ENCODE assay signal across 15 cellular contexts in genomic region chr6:101761124-101761601, GRCh38.
DNase-seq lines count a peak whose midpoint lies in the region; ATAC-seq, FAIRE-seq and TF ChIP-seq lines count a peak whose summit lies in the region.
"Had no signal": no experiment of that assay in that cellular context is flagged by ENCODE, and none has a peak within 500 bp of the region (broad histone marks: within the 10 kb centered on the region; RNA-seq: fewer than 3 reads in every experiment).

No MANE protein-coding gene starts in this region.

- no peak overlapping the region for H2AFZ ChIP-seq in keratinocyte (ENCODE audit: control insufficient read depth, low read length)

- H3K4me2 ChIP-seq in keratinocyte (ENCODE audit: control insufficient read depth, extremely low read depth, insufficient read depth, low read depth, low read length), result peak overlapping the region; percentile 38

- H3K27me3 Mint-ChIP-seq in activated T-helper 17 cell treated with anti-CD3 and anti-CD28 coated beads, Interleukin-2, amount 50 U/mL, for 72 hours, result no peaks in the 10 kb centered on the region
- no peaks in the 10 kb centered on the region for H3K27me3 Mint-ChIP-seq in activated T-helper 2 cell treated with anti-CD3 and anti-CD28 coated beads, Interferon-gamma antibody, Interleukin-2, Interleukin-4, amounts not matched to agents 10 μg/mL and 5 μg/mL and 100 μg/mL, durations not matched to agents 14 hours and 24 hours and 36 hours (ENCODE audit: low read depth)
- H3K27me3 Mint-ChIP-seq: activated B cell treated with CpG ODN at 0.5 μM for 24 hours; CD4-positive, CD25-positive, alpha-beta regulatory T cell; stimulated activated naive B cell treated with anti-CD40 and anti-IgM and Interleukin-4, amounts not matched to agents 10 μg/mL and 1 μg/mL and 100 μg/mL, for 72 hours had no signal

- peaks cover 12% of the 10 kb centered on the region for H3K4me1 ChIP-seq in keratinocyte (ENCODE audit: control insufficient read depth, extremely low read depth, insufficient read depth, low read length)

- dilution Hi-C loops in keratinocyte (cut with MboI; ENCODE audit: extremely low pct_ligation_motif_present, low sequenced_read_pairs), result no loop called here

- no peak overlapping the region for H3K27ac ChIP-seq in keratinocyte (ENCODE audit: control insufficient read depth, insufficient read depth, low read length)

- ATAC-seq in activated T-helper 17 cell treated with anti-CD3 and anti-CD28 coated beads, Interleukin-2, amount 50 U/mL, for 72 hours (replicated peaks), result peak; percentile 16
- ATAC-seq in HG02840 (IDR thresholded peaks at IDR 0.05; ENCODE audit: low FRiP score, unreplicated experiment), result no peak
- ATAC-seq: Panc1; stimulated activated naive B cell treated with anti-CD40 and anti-IgM and Interleukin-4, amounts not matched to agents 10 μg/mL and 1 μg/mL and 100 μg/mL, for 72 hours had no signal

- DNase-seq in AG09309 (ENCODE audit: low read depth), result peak; percentile 85
- DNase-seq in HuH-7.5 (ENCODE audit: low spot score), result peak; percentile 6
- DNase-seq in keratinocyte (ENCODE audit: low read depth, low spot score), result no peak
- DNase-seq in effector CD4-positive, alpha-beta T cell, result no peak
- no peak for DNase-seq in activated T-helper 2 cell treated with anti-CD3 and anti-CD28 coated beads, Interferon-gamma antibody, Interleukin-2, Interleukin-4, amounts not matched to agents 10 μg/mL and 5 μg/mL and 100 μg/mL, durations not matched to agents 14 hours and 24 hours and 36 hours (ENCODE audit: low spot score)
- no peak for DNase-seq in activated naive CD4-positive, alpha-beta T cell treated with anti-CD3 and anti-CD28 coated beads, Interleukin-2, amount 50 U/mL, for 16 hours
- DNase-seq: activated B cell treated with CpG ODN at 0.5 μM for 24 hours; CD4-positive, CD25-positive, alpha-beta regulatory T cell; dermis blood vessel endothelial cell; NCI-H187 treated with DMSO at 0.1 percent for 48 hours; stimulated activated naive B cell treated with anti-CD40 and anti-IgM and Interleukin-4, amounts not matched to agents 10 μg/mL and 1 μg/mL and 100 μg/mL, for 72 hours had no signal

- no peaks in the 10 kb centered on the region for H3K36me3 ChIP-seq in keratinocyte (ENCODE audit: control insufficient read depth in 2 of 2, extremely low read depth in 1 of 2, insufficient read depth in 2 of 2, low read length in 2 of 2)

- no peaks in the 10 kb centered on the region for H3K36me3 Mint-ChIP-seq in activated T-helper 17 cell treated with anti-CD3 and anti-CD28 coated beads, Interleukin-2, amount 50 U/mL, for 72 hours (ENCODE audit: low read depth)
- no peaks in the 10 kb centered on the region for H3K36me3 Mint-ChIP-seq in activated T-helper 2 cell treated with anti-CD3 and anti-CD28 coated beads, Interferon-gamma antibody, Interleukin-2, Interleukin-4, amounts not matched to agents 10 μg/mL and 5 μg/mL and 100 μg/mL, durations not matched to agents 14 hours and 24 hours and 36 hours (ENCODE audit: low read depth)
- H3K36me3 Mint-ChIP-seq: CD4-positive, CD25-positive, alpha-beta regulatory T cell; stimulated activated naive B cell treated with anti-CD40 and anti-IgM and Interleukin-4, amounts not matched to agents 10 μg/mL and 1 μg/mL and 100 μg/mL, for 72 hours had no signal

- no peak overlapping the region for H3K27ac Mint-ChIP-seq in activated T-helper 17 cell treated with anti-CD3 and anti-CD28 coated beads, Interleukin-2, amount 50 U/mL, for 72 hours
- no peak overlapping the region for H3K27ac Mint-ChIP-seq in activated T-helper 2 cell treated with anti-CD3 and anti-CD28 coated beads, Interferon-gamma antibody, Interleukin-2, Interleukin-4, amounts not matched to agents 10 μg/mL and 5 μg/mL and 100 μg/mL, durations not matched to agents 14 hours and 24 hours and 36 hours
- H3K27ac Mint-ChIP-seq: activated B cell treated with CpG ODN at 0.5 μM for 24 hours; CD4-positive, CD25-positive, alpha-beta regulatory T cell; stimulated activated naive B cell treated with anti-CD40 and anti-IgM and Interleukin-4, amounts not matched to agents 10 μg/mL and 1 μg/mL and 100 μg/mL, for 72 hours had no signal

- H3K9me3 Mint-ChIP-seq in activated T-helper 17 cell treated with anti-CD3 and anti-CD28 coated beads, Interleukin-2, amount 50 U/mL, for 72 hours, result peaks cover 4% of the 10 kb centered on the region
- no peaks in the 10 kb centered on the region for H3K9me3 Mint-ChIP-seq in activated T-helper 2 cell treated with anti-CD3 and anti-CD28 coated beads, Interferon-gamma antibody, Interleukin-2, Interleukin-4, amounts not matched to agents 10 μg/mL and 5 μg/mL and 100 μg/mL, durations not matched to agents 14 hours and 24 hours and 36 hours
- H3K9me3 Mint-ChIP-seq: activated B cell treated with CpG ODN at 0.5 μM for 24 hours; neural crest cell; stimulated activated naive B cell treated with anti-CD40 and anti-IgM and Interleukin-4, amounts not matched to agents 10 μg/mL and 1 μg/mL and 100 μg/mL, for 72 hours had no signal

- no peak overlapping the region for H3K4me3 Mint-ChIP-seq in activated T-helper 17 cell treated with anti-CD3 and anti-CD28 coated beads, Interleukin-2, amount 50 U/mL, for 72 hours
- H3K4me3 Mint-ChIP-seq in activated T-helper 2 cell treated with anti-CD3 and anti-CD28 coated beads, Interferon-gamma antibody, Interleukin-2, Interleukin-4, amounts not matched to agents 10 μg/mL and 5 μg/mL and 100 μg/mL, durations not matched to agents 14 hours and 24 hours and 36 hours (ENCODE audit: low read depth), result no peak overlapping the region
- H3K4me3 Mint-ChIP-seq: activated B cell treated with CpG ODN at 0.5 μM for 24 hours; CD4-positive, CD25-positive, alpha-beta regulatory T cell; neural crest cell; stimulated activated naive B cell treated with anti-CD40 and anti-IgM and Interleukin-4, amounts not matched to agents 10 μg/mL and 1 μg/mL and 100 μg/mL, for 72 hours had no signal

- no peaks in the 10 kb centered on the region for H3K27me3 ChIP-seq in keratinocyte (ENCODE audit: control insufficient read depth, extremely low read depth, insufficient read depth, low read length)

- peak; percentile 84 for FAIRE-seq in keratinocyte (lab: Jason Lieb, UNC)

- H3K4me3 ChIP-seq in AG09309 (ENCODE audit: control insufficient read depth, low read depth, low read length), result no peak overlapping the region
- no peak overlapping the region for H3K4me3 ChIP-seq in keratinocyte (ENCODE audit: control insufficient read depth in 2 of 3, extremely low read depth in 1 of 3, insufficient read depth in 2 of 3, low read depth in 1 of 3, low read length in 3 of 3)

- H3K4me1 Mint-ChIP-seq in activated T-helper 17 cell treated with anti-CD3 and anti-CD28 coated beads, Interleukin-2, amount 50 U/mL, for 72 hours, result no peaks in the 10 kb centered on the region
- no peaks in the 10 kb centered on the region for H3K4me1 Mint-ChIP-seq in activated T-helper 2 cell treated with anti-CD3 and anti-CD28 coated beads, Interferon-gamma antibody, Interleukin-2, Interleukin-4, amounts not matched to agents 10 μg/mL and 5 μg/mL and 100 μg/mL, durations not matched to agents 14 hours and 24 hours and 36 hours (ENCODE audit: low read depth)
- H3K4me1 Mint-ChIP-seq: activated B cell treated with CpG ODN at 0.5 μM for 24 hours; CD4-positive, CD25-positive, alpha-beta regulatory T cell; stimulated activated naive B cell treated with anti-CD40 and anti-IgM and Interleukin-4, amounts not matched to agents 10 μg/mL and 1 μg/mL and 100 μg/mL, for 72 hours had no signal

- H3K79me2 ChIP-seq in keratinocyte (ENCODE audit: control insufficient read depth, insufficient read depth, low read length), result no peaks in the 10 kb centered on the region

- H3K9me3 ChIP-seq in keratinocyte (ENCODE audit: control insufficient read depth, low read depth, low read length), result no peaks in the 10 kb centered on the region

- no peak overlapping the region for H3K9ac ChIP-seq in keratinocyte (ENCODE audit: control insufficient read depth, extremely low read depth, insufficient read depth, low read length)

- TF ChIP-seq CTCF in AG09309 (IDR thresholded peaks at IDR 0.05; ENCODE audit: control insufficient read depth, insufficient read depth, low read depth, low read length, missing control alignments), result no peak
- TF ChIP-seq CTCF in keratinocyte (optimal IDR thresholded peaks at IDR 0.05 in 1 of 3, IDR thresholded peaks at IDR 0.05 in 1 of 3, conservative IDR thresholded peaks at IDR 0.05 in 1 of 3; ENCODE audit: extremely low read depth in 1 of 3, insufficient read depth in 2 of 3, low read length in 3 of 3), result no peak

- no peaks in the 10 kb centered on the region for H4K20me1 ChIP-seq in keratinocyte (ENCODE audit: control insufficient read depth, extremely low read depth, insufficient read depth, low read length)

- no peaks in the 10 kb centered on the region for H3K9me1 ChIP-seq in keratinocyte (ENCODE audit: control insufficient read depth, extremely low read depth, insufficient read depth, low read length)

- intact Hi-C loops in activated T-helper 2 cell treated with anti-CD3 and anti-CD28 coated beads, Interferon-gamma antibody, Interleukin-2, Interleukin-4, amounts not matched to agents 10 μg/mL and 5 μg/mL and 100 μg/mL, durations not matched to agents 14 hours and 24 hours and 36 hours (cut with micrococcal nuclease), result no loop called here

Comparison
In these comparisons a context has a peak if more than half of its experiments do, and no peak if none do; other contexts are left out.
1. DNase-seq: peak in AG09309 (single experiment) and HuH-7.5 (single experiment); none in keratinocyte (single experiment), effector CD4-positive, alpha-beta T cell (single experiment), activated T-helper 2 cell treated with anti-CD3 and anti-CD28 coated beads, Interferon-gamma antibody, Interleukin-2, Interleukin-4, amounts not matched to agents 10 μg/mL and 5 μg/mL and 100 μg/mL, durations not matched to agents 14 hours and 24 hours and 36 hours (single experiment) and activated naive CD4-positive, alpha-beta T cell treated with anti-CD3 and anti-CD28 coated beads, Interleukin-2, amount 50 U/mL, for 16 hours (single experiment).